In genomic region chr14:60658116-60658515, GRCh38 we compare ENCODE assay signal across 8 cellular contexts. TPM values are rescaled to one million over a fixed set of nuclear protein-coding genes. Genes with fewer than 3 reads are reported as not detected.
DNase-seq lines count a peak whose midpoint lies in the region; ATAC-seq, FAIRE-seq and TF ChIP-seq lines count a peak whose summit lies in the region.

No MANE protein-coding gene starts in this region.

- H3K9ac ChIP-seq in adipocyte (ENCODE audit: low read length) (peak overlapping the region; percentile 98), mesendoderm (ENCODE audit: low read length) (peak overlapping the region; percentile 74)

- H3K23ac ChIP-seq in mesendoderm (ENCODE audit: low read length) = no peak overlapping the region

- H3K4me3 ChIP-seq in ACC112 (ENCODE audit: low read depth, low read length) (peak overlapping the region; percentile 88), adipocyte (ENCODE audit: low read length) (peak overlapping the region; percentile 93), mesendoderm (ENCODE audit: low read length) (no peak overlapping the region)

- peak overlapping the region; percentile 96 for H2AFZ ChIP-seq in ACC112 (ENCODE audit: low read length, unreplicated experiment)

- no peaks in the 10 kb centered on the region for H3K79me1 ChIP-seq in mesendoderm (ENCODE audit: low read length)

- H3K36me3 ChIP-seq in ACC112 (ENCODE audit: insufficient read depth, low read length) (no peaks in the 10 kb centered on the region), adipocyte (ENCODE audit: control insufficient read depth, insufficient read depth, low read length, severe bottlenecking) (no peaks in the 10 kb centered on the region), mesendoderm (ENCODE audit: control insufficient read depth, insufficient read depth, low read length) (no peaks in the 10 kb centered on the region)

- H2BK5ac ChIP-seq in mesendoderm (ENCODE audit: low read length) = no peak overlapping the region

- H3K27me3 ChIP-seq in ACC112 (ENCODE audit: insufficient read depth, low read length) (no peaks in the 10 kb centered on the region), adipocyte (replicated peaks; ENCODE audit: control insufficient read depth, insufficient read depth, low read length) (peaks cover 10% of the 10 kb centered on the region), mesendoderm (ENCODE audit: insufficient read depth, low read length, poor library complexity) (peaks cover 33% of the 10 kb centered on the region)

- no peak for DNase-seq in GM12892 (ENCODE audit: insufficient read length)
- no peak for DNase-seq in adipocyte (ENCODE audit: low read depth)
- peak; percentile 35 for DNase-seq in mesendoderm
- no peak for DNase-seq in HCEC 1CT
- DNase-seq in left colon = no peak
- no peak for DNase-seq in midbrain (lab: John Stamatoyannopoulos, UW)
- no peak for DNase-seq in NCI-H1930 (lab: John Stamatoyannopoulos, UW)

- no peak for TF ChIP-seq POLR2A in GM12892 (IDR thresholded peaks at IDR 0.05; ENCODE audit: low read depth, low read length)

- peak; percentile 62 for FAIRE-seq in GM12892 (lab: Jason Lieb, UNC)

- H2AK5ac ChIP-seq in mesendoderm (ENCODE audit: low read length) = no peak overlapping the region

- H3K79me2 ChIP-seq in ACC112 (ENCODE audit: control insufficient read depth, insufficient read depth, low read length, unreplicated experiment) = no peaks in the 10 kb centered on the region
- no peaks in the 10 kb centered on the region for H3K79me2 ChIP-seq in mesendoderm (ENCODE audit: control insufficient read depth, insufficient read depth, low read length)

- peak overlapping the region; percentile 94 for H3K4me2 ChIP-seq in mesendoderm (ENCODE audit: low read length)

- H4K8ac ChIP-seq in mesendoderm (ENCODE audit: low read depth, low read length) = no peak overlapping the region

- H2BK15ac ChIP-seq in mesendoderm (replicated peaks; ENCODE audit: low read depth) = no peak overlapping the region

- H3K27ac ChIP-seq in ACC112 (ENCODE audit: low read depth, low read length) (peak overlapping the region; percentile 68; the same call in 1 of the 2 replicates), mesendoderm (ENCODE audit: low read depth, low read length) (no peak overlapping the region)

- no peak overlapping the region for H4K5ac ChIP-seq in mesendoderm (ENCODE audit: low read length)

- H3K4me1 ChIP-seq in ACC112 (ENCODE audit: control insufficient read depth, insufficient read depth, low read length, unreplicated experiment) (peaks cover 32% of the 10 kb centered on the region), adipocyte (ENCODE audit: control insufficient read depth, insufficient read depth, low read length) (peaks cover 21% of the 10 kb centered on the region), mesendoderm (ENCODE audit: control insufficient read depth, low read depth, low read length) (peaks cover 8% of the 10 kb centered on the region)

- H3K56ac ChIP-seq in mesendoderm (ENCODE audit: low read length) = peak overlapping the region; percentile 81

- intact Hi-C loops in left colon (cut with DNase I, micrococcal nuclease) = no loop called here

- no CpG with 5 or more reads among the region's 10 CpGs for WGBS in mesendoderm (ENCODE audit: extremely low coverage, insufficient coverage, low lambda C conversion rate)

- ATAC-seq in left colon = no peak

- no peak overlapping the region for H2BK120ac ChIP-seq in mesendoderm (ENCODE audit: low read depth, low read length)

- no peak overlapping the region for H3K18ac ChIP-seq in mesendoderm (ENCODE audit: low read length)

- H3K4ac ChIP-seq in mesendoderm (ENCODE audit: low read depth, low read length) = no peak overlapping the region

- H3K9me3 ChIP-seq in adipocyte (ENCODE audit: control insufficient read depth, low read length) = no peaks in the 10 kb centered on the region

RNA-seq across cellular contexts. Expression of gene SIX1, which starts 8.8 kb away (rescaled TPM):
- polyA plus RNA-seq in GM12892 (2012; ENCODE audit: missing spikeins) = not detected
- 0.21 TPM for polyA plus RNA-seq in mesendoderm (2013, experiment 1 of 2)
- polyA plus RNA-seq in mesendoderm (2013, experiment 2 of 2) = 0.17 TPM
- not detected for total RNA-seq in left colon
